39 cellular contexts compared by ENCODE assay signal in the genomic region with DNA sequence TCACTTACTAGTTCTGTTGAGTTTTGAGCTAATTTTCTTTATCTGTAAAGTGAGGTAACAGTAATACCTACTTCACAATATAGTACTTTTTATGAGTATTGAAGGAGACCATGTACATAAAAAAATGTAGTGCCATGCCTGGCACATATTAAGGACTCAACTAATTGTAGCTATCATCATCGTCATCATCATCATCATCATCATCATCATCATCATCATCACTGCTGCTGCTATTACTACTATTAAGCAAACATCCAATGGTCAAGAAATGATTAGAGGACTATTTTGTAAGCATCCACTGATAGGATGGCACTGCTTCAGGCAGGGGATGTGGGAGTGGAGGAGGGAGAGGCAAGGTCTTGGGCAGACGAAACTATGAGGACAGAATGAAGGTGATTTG. TPM values are rescaled to one million over a fixed set of nuclear protein-coding genes. Genes with fewer than 3 reads are reported as not detected.
"Had no signal": no experiment of that assay in that cellular context is flagged by ENCODE, and none has a peak within 500 bp of the region (broad histone marks: within the 10 kb centered on the region; RNA-seq: fewer than 3 reads in every experiment).

No MANE protein-coding gene starts in this region.

- H3K4me3 ChIP-seq: adrenal gland, cardiac muscle cell had no signal

- ATAC-seq: activated CD8-positive, alpha-beta T cell treated with anti-CD3 and anti-CD28 coated beads for 36 hours; activated T-cell treated with anti-CD3 and anti-CD28 coated beads, Interleukin-2, amount 50 U/mL, for 4 hours; activated T-cell treated with anti-CD3 and anti-CD28 coated beads, Interleukin-2, amount 50 U/mL, for 72 hours; activated T-helper 17 cell treated with anti-CD3 and anti-CD28 coated beads, Interleukin-2, amount 50 U/mL, for 72 hours had no signal

- H3K4me1 ChIP-seq: adrenal gland had no signal

- H3K4me3 Mint-ChIP-seq: activated B cell treated with CpG ODN at 0.5 μM for 24 hours; activated CD4-positive, alpha-beta memory T cell treated with anti-CD3 and anti-CD28 coated beads for 36 hours; activated CD4-positive, alpha-beta T cell treated with anti-CD3 and anti-CD28 coated beads, Interleukin-2, amount 10 ng/mL, durations not matched to agents 24 days and 14 days; activated CD8-positive, alpha-beta T cell treated with anti-CD3 and anti-CD28 coated beads for 36 hours; activated naive CD4-positive, alpha-beta T cell treated with anti-CD3 and anti-CD28 coated beads for 36 hours; activated naive CD8-positive, alpha-beta T cell treated with anti-CD3 and anti-CD28 coated beads for 36 hours; activated T-cell treated with anti-CD3 and anti-CD28 coated beads, Interleukin-2, amount 50 U/mL, for 4 hours; activated T-cell treated with anti-CD3 and anti-CD28 coated beads, Interleukin-2, amount 50 U/mL, for 72 hours; activated T-helper 1 cell treated with anti-CD3 and anti-CD28 coated beads, Interleukin-12 subunit alpha, Interleukin-12 subunit beta, Interleukin-2, Interleukin-4 antibody, amounts not matched to agents 30 ng/mL and 10 ng/mL and 1 ng/mL, durations not matched to agents 14 hours and 24 hours and 36 hours; activated T-helper 17 cell treated with anti-CD3 and anti-CD28 coated beads, Interleukin-2, amount 50 U/mL, for 72 hours; brain; central memory CD8-positive, alpha-beta T cell; T-helper 1 cell treated with Interleukin-12 subunit alpha and Interleukin-12 subunit beta and Interleukin-4 antibody, amounts not matched to agents 30 μg/mL and 1 μg/mL, for 36 hours; T-helper 2 cell treated with Interferon-gamma antibody and Interleukin-4, amounts not matched to agents 5 μg/mL and 100 μg/mL, for 36 hours had no signal

- H3K36me3 ChIP-seq: adrenal gland, cardiac muscle cell had no signal

- H3K27ac ChIP-seq: adrenal gland, cardiac muscle cell, VCaP had no signal

- FAIRE-seq: bronchial epithelial cell, TTC549 had no signal

- H3K27me3 Mint-ChIP-seq: activated CD4-positive, alpha-beta T cell treated with anti-CD3 and anti-CD28 coated beads, Interleukin-2, amount 10 ng/mL, durations not matched to agents 24 days and 14 days; brain had no signal

- H3K36me3 Mint-ChIP-seq: activated CD4-positive, alpha-beta memory T cell treated with anti-CD3 and anti-CD28 coated beads for 36 hours; activated naive CD8-positive, alpha-beta T cell treated with anti-CD3 and anti-CD28 coated beads for 36 hours; brain had no signal

- H3K9me3 Mint-ChIP-seq: activated B cell treated with CpG ODN at 0.5 μM for 24 hours; activated CD4-positive, alpha-beta memory T cell treated with anti-CD3 and anti-CD28 coated beads for 36 hours; activated CD4-positive, alpha-beta T cell treated with anti-CD3 and anti-CD28 coated beads, Interleukin-2, amount 10 ng/mL, durations not matched to agents 24 days and 14 days; activated CD8-positive, alpha-beta T cell treated with anti-CD3 and anti-CD28 coated beads for 36 hours; activated naive CD4-positive, alpha-beta T cell treated with anti-CD3 and anti-CD28 coated beads for 36 hours; activated naive CD8-positive, alpha-beta T cell treated with anti-CD3 and anti-CD28 coated beads for 36 hours; activated T-cell treated with anti-CD3 and anti-CD28 coated beads, Interleukin-2, amount 50 U/mL, for 4 hours; activated T-helper 1 cell treated with anti-CD3 and anti-CD28 coated beads, Interleukin-12 subunit alpha, Interleukin-12 subunit beta, Interleukin-2, Interleukin-4 antibody, amounts not matched to agents 30 ng/mL and 10 ng/mL and 1 ng/mL, durations not matched to agents 14 hours and 24 hours and 36 hours; activated T-helper 17 cell treated with anti-CD3 and anti-CD28 coated beads, Interleukin-2, amount 50 U/mL, for 72 hours; central memory CD8-positive, alpha-beta T cell; T-helper 1 cell treated with Interleukin-12 subunit alpha and Interleukin-12 subunit beta and Interleukin-4 antibody, amounts not matched to agents 30 μg/mL and 1 μg/mL, for 36 hours; T-helper 2 cell treated with Interferon-gamma antibody and Interleukin-4, amounts not matched to agents 5 μg/mL and 100 μg/mL, for 36 hours had no signal

- H3K27ac Mint-ChIP-seq: activated B cell treated with CpG ODN at 0.5 μM for 24 hours; activated CD4-positive, alpha-beta memory T cell treated with anti-CD3 and anti-CD28 coated beads for 36 hours; activated CD4-positive, alpha-beta T cell treated with anti-CD3 and anti-CD28 coated beads, Interleukin-2, amount 10 ng/mL, durations not matched to agents 24 days and 14 days; activated CD8-positive, alpha-beta T cell treated with anti-CD3 and anti-CD28 coated beads for 36 hours; activated naive CD4-positive, alpha-beta T cell treated with anti-CD3 and anti-CD28 coated beads for 36 hours; activated naive CD8-positive, alpha-beta T cell treated with anti-CD3 and anti-CD28 coated beads for 36 hours; activated T-cell treated with anti-CD3 and anti-CD28 coated beads, Interleukin-2, amount 50 U/mL, for 72 hours; activated T-helper 1 cell treated with anti-CD3 and anti-CD28 coated beads, Interleukin-12 subunit alpha, Interleukin-12 subunit beta, Interleukin-2, Interleukin-4 antibody, amounts not matched to agents 30 ng/mL and 10 ng/mL and 1 ng/mL, durations not matched to agents 14 hours and 24 hours and 36 hours; activated T-helper 17 cell treated with anti-CD3 and anti-CD28 coated beads, Interleukin-2, amount 50 U/mL, for 72 hours; brain; T-helper 1 cell treated with Interleukin-12 subunit alpha and Interleukin-12 subunit beta and Interleukin-4 antibody, amounts not matched to agents 30 μg/mL and 1 μg/mL, for 36 hours; T-helper 2 cell treated with Interferon-gamma antibody and Interleukin-4, amounts not matched to agents 5 μg/mL and 100 μg/mL, for 36 hours had no signal

- H3K27me3 ChIP-seq: cardiac muscle cell had no signal

- H3K9me3 ChIP-seq: adrenal gland had no signal

- DNase-seq: activated B cell treated with CpG ODN at 0.5 μM for 24 hours; activated CD4-positive, alpha-beta memory T cell treated with anti-CD3 and anti-CD28 coated beads for 36 hours; activated CD4-positive, alpha-beta T cell treated with anti-CD3 and anti-CD28 coated beads for 4 hours; activated CD4-positive, alpha-beta T cell treated with anti-CD3 and anti-CD28 coated beads, Interleukin-2, amount 10 ng/mL, durations not matched to agents 24 days and 14 days; activated CD4-positive, alpha-beta T cell treated with anti-CD3 and anti-CD28 coated beads, Interleukin-2, amount 50 U/mL, for 1 hour; activated CD4-positive, alpha-beta T cell treated with anti-CD3 and anti-CD28 coated beads, Interleukin-2, amount 50 U/mL, for 4 hours; activated CD4-positive, CD25-positive, alpha-beta regulatory T cell treated with anti-CD3 and anti-CD28 coated beads, Interleukin-2, amount 50 U/mL, for 72 hours; activated CD8-positive, alpha-beta memory T cell treated with anti-CD3 and anti-CD28 coated beads, Interleukin-2, amount 50 U/mL, for 4 hours; activated CD8-positive, alpha-beta T cell treated with anti-CD3 and anti-CD28 coated beads for 36 hours; activated effector memory CD4-positive, alpha-beta T cell treated with anti-CD3 and anti-CD28 coated beads, Interleukin-2, amount 50 U/mL, for 16 hours; activated gamma-delta T cell treated with Interleukin-2 at 50 U/mL for 16 hours; activated naive CD4-positive, alpha-beta T cell; activated naive CD4-positive, alpha-beta T cell treated with anti-CD3 and anti-CD28 coated beads for 36 hours; activated naive CD4-positive, alpha-beta T cell treated with anti-CD3 and anti-CD28 coated beads, Interleukin-2, amount 50 U/mL, for 16 hours; activated naive CD8-positive, alpha-beta T cell treated with anti-CD3 and anti-CD28 coated beads for 36 hours; activated T-cell treated with anti-CD3 and anti-CD28 coated beads for 4 hours; activated T-cell treated with anti-CD3 and anti-CD28 coated beads, Interleukin-2, amount 50 U/mL, for 1 hour; activated T-cell treated with anti-CD3 and anti-CD28 coated beads, Interleukin-2, amount 50 U/mL, for 4 hours; activated T-cell treated with anti-CD3 and anti-CD28 coated beads, Interleukin-2, amount 50 U/mL, for 72 hours; adrenal gland; amniotic stem cell; aorta; caudate nucleus; cerebellar nuclear complex; T-helper 1 cell; T-helper 2 cell; T-helper 9 cell had no signal

- H3K4me1 Mint-ChIP-seq: activated B cell treated with CpG ODN at 0.5 μM for 24 hours; activated CD4-positive, alpha-beta T cell treated with anti-CD3 and anti-CD28 coated beads, Interleukin-2, amount 10 ng/mL, durations not matched to agents 24 days and 14 days; activated naive CD8-positive, alpha-beta T cell treated with anti-CD3 and anti-CD28 coated beads for 36 hours; activated T-helper 17 cell treated with anti-CD3 and anti-CD28 coated beads, Interleukin-2, amount 50 U/mL, for 72 hours; brain; central memory CD8-positive, alpha-beta T cell had no signal

RNA-seq across cellular contexts. Expression of a gene that starts 47.4 kb away (rescaled TPM):
- total RNA-seq: activated B cell treated with CpG ODN at 0.5 μM for 24 hours; activated CD4-positive, alpha-beta memory T cell treated with anti-CD3 and anti-CD28 coated beads for 36 hours; activated CD8-positive, alpha-beta memory T cell treated with anti-CD3 and anti-CD28 coated beads for 36 hours; activated CD8-positive, alpha-beta T cell treated with anti-CD3 and anti-CD28 coated beads for 36 hours; activated naive CD8-positive, alpha-beta T cell treated with anti-CD3 and anti-CD28 coated beads for 36 hours; activated T-cell treated with anti-CD3 and anti-CD28 coated beads, Interleukin-2, amount 50 U/mL, for 4 hours; activated T-helper 17 cell treated with anti-CD3 and anti-CD28 coated beads, Interleukin-2, amount 50 U/mL, for 72 hours; adrenal gland; aorta; bronchial epithelial cell; cardiac muscle cell; chondrocyte had no signal
- polyA plus RNA-seq: adrenal gland, aorta, cardiac muscle cell had no signal
